ENCODE assay signal across 8 cellular contexts in the genomic region with DNA sequence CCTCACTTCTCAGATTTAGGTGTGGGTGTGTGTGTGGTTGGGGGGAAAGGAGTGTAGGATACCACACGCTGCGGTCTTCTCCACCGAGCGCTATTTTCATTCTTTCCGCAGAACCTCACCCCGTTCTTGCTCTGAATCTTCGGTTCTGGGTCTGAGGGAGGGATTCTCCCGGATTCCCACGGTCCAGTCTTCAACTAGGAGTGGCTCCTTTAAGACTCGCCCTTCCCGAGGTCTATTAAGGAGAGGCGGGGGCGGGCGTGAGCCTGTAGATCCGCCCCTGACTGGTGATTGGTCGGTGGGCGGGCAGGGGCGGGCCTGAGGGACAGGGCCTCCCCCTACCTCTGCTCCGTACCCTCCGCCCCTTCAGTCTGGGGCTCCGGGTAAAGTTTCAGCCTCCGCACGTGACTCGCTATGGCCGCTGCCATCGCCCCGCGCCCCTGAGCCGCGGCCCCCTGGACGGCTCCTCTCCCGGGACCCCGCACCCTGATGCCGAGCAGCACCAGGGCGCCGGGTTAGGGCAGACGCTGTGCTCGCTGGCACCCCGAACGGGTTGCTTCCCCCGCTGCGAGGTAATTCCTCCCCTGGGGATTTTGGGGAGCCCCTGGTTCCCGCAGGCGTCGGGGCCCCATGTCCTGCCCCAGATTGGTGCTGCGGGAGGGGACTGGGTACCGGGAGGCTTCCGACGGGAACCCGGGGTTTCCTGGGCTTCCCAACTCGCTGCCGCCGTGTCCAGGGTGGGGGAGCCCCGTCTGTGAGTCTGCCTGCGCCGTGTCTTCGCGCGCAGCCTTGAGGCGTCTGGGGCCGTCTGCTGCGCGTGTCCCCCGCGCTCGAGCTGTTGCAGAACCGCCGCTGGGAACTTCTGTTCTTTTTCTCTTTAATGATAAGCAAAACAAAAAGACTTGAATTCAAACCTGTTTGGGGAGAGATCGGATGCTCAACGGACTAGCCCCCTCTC. TPM values are rescaled to one million over a fixed set of nuclear protein-coding genes. Genes with fewer than 3 reads are reported as not detected.
DNase-seq lines count a peak whose midpoint lies in the region; ATAC-seq and TF ChIP-seq lines count a peak whose summit lies in the region.

No MANE protein-coding gene starts in this region.

- TF ChIP-seq CTCF in foreskin keratinocyte (conservative IDR thresholded peaks at IDR 0.05) (no peak), neural progenitor cell (IDR thresholded peaks at IDR 0.05) (no peak)

- H3K4me2 ChIP-seq in neural progenitor cell = peak overlapping the region; percentile 91

- H3K9me3 ChIP-seq in MG63 = no peaks in the 10 kb centered on the region
- H3K9me3 ChIP-seq in neural progenitor cell (ENCODE audit: low read depth) = no peaks in the 10 kb centered on the region
- H3K9me3 ChIP-seq in stomach smooth muscle (ENCODE audit: control insufficient read depth in 2 of 2, low read length in 2 of 2) = no peaks in the 10 kb centered on the region

- H3K27ac ChIP-seq in foreskin keratinocyte (peak overlapping the region; percentile 81), neural progenitor cell (no peak overlapping the region), stomach smooth muscle (ENCODE audit: low read length) (peak overlapping the region; percentile 84)

- H3F3A ChIP-seq in neural progenitor cell (ENCODE audit: low read depth) = peaks cover 23% of the 10 kb centered on the region

- H3K9ac ChIP-seq in neural progenitor cell (no peak overlapping the region), stomach smooth muscle (ENCODE audit: low read length in 2 of 2) (peak overlapping the region; percentile 68 to 86)

- peak overlapping the region; percentile 90 for H3K27ac Mint-ChIP-seq in neural progenitor cell

- no peaks in the 10 kb centered on the region for H3K9me3 Mint-ChIP-seq in neural progenitor cell

- peak; percentile 76 for ATAC-seq in foreskin keratinocyte

- H3K4me3 ChIP-seq in MG63 (peak overlapping the region; percentile 98), neural progenitor cell (peak overlapping the region; percentile 73), stomach smooth muscle (ENCODE audit: low read length in 2 of 2) (peak overlapping the region; percentile 85 to 90)

- peaks cover 7% of the 10 kb centered on the region for H3K27me3 Mint-ChIP-seq in neural progenitor cell (ENCODE audit: insufficient read depth, low read depth)

- H3K36me3 Mint-ChIP-seq in neural progenitor cell = no peaks in the 10 kb centered on the region

- H3K79me2 ChIP-seq in neural progenitor cell (ENCODE audit: low read depth) = peaks cover 21% of the 10 kb centered on the region

- H4K20me1 ChIP-seq in neural progenitor cell (ENCODE audit: low read depth) = peaks cover 52% of the 10 kb centered on the region

- H2AFZ ChIP-seq in neural progenitor cell (replicated peaks) = no peak overlapping the region

- peak overlapping the region; percentile 91 for H3K4me3 Mint-ChIP-seq in neural progenitor cell

- peaks cover 64% of the 10 kb centered on the region for H3K4me1 Mint-ChIP-seq in neural progenitor cell

- H3K27me3 ChIP-seq in MG63 (no peaks in the 10 kb centered on the region), foreskin keratinocyte (no peaks in the 10 kb centered on the region), neural progenitor cell (peaks cover 31% of the 10 kb centered on the region), stomach smooth muscle (ENCODE audit: control insufficient read depth in 1 of 2, insufficient read depth in 2 of 2, low read length in 2 of 2) (no peaks in the 10 kb centered on the region)

- DNase-seq in EH (ENCODE audit: low read depth) (peak; percentile 98), H4 (ENCODE audit: low spot score) (peak; percentile 93), MG63 (peak; percentile 97), SHP77 treated with DMSO at 0.1 percent for 48 hours (lab: John Stamatoyannopoulos, UW) (peak; percentile 77), activated gamma-delta T cell treated with Interleukin-2 at 50 U/mL for 16 hours (peak; percentile 89), foreskin keratinocyte (peak; percentile 86 to 91), neural progenitor cell (ENCODE audit: low spot score) (peak; percentile 98)

- H3K36me3 ChIP-seq in MG63 (peaks cover 7% of the 10 kb centered on the region), neural progenitor cell (no peaks in the 10 kb centered on the region), stomach smooth muscle (ENCODE audit: control insufficient read depth in 2 of 2, insufficient read depth in 2 of 2, low read length in 2 of 2) (no peaks in the 10 kb centered on the region)

- H3K4me1 ChIP-seq in foreskin keratinocyte (peaks cover 48% of the 10 kb centered on the region), neural progenitor cell (peaks cover 46% of the 10 kb centered on the region), stomach smooth muscle (ENCODE audit: control insufficient read depth, insufficient read depth, low read length) (peaks cover 91% of the 10 kb centered on the region)

RNA-seq across cellular contexts. Expression of a gene that starts 9.2 kb away (rescaled TPM):
- total RNA-seq in H4 (2014; rRNA removed; shearing (Covaris generic)) = 17.7 and 19.7 TPM in 2 replicates
- 8.9 and 11.2 TPM in 2 replicates for total RNA-seq in MG63 (2014; rRNA removed; shearing (Covaris generic); ENCODE audit: low replicate concordance)
- total RNA-seq in foreskin keratinocyte (26.4 and 28.4 TPM in 2 replicates), neural progenitor cell (ENCODE audit: low replicate concordance) (9.0 and 9.4 TPM in 2 replicates)
- polyA plus RNA-seq in foreskin keratinocyte = 21.6 and 22.4 TPM in 2 replicates

RNA-seq across cellular contexts. Expression of a gene that starts 30.5 kb away (rescaled TPM):
- total RNA-seq in H4 (2014; rRNA removed; shearing (Covaris generic)) = 48.0 and 62.5 TPM in 2 replicates
- 31.1 and 111 TPM in 2 replicates for total RNA-seq in MG63 (2014; rRNA removed; shearing (Covaris generic); ENCODE audit: low replicate concordance)
- total RNA-seq in foreskin keratinocyte (60.7 and 68.9 TPM in 2 replicates), neural progenitor cell (ENCODE audit: low replicate concordance) (54.6 and 65.3 TPM in 2 replicates)
- polyA plus RNA-seq in foreskin keratinocyte = 31.9 and 41.0 TPM in 2 replicates

RNA-seq across cellular contexts. Expression of a gene that starts 46.4 kb away (rescaled TPM):
- not detected in 2 replicates for total RNA-seq in H4 (2014; rRNA removed; shearing (Covaris generic))
- total RNA-seq in MG63 (2014; rRNA removed; shearing (Covaris generic); ENCODE audit: low replicate concordance) = not detected in 2 replicates
- total RNA-seq in foreskin keratinocyte (not detected in 2 replicates), neural progenitor cell (ENCODE audit: low replicate concordance) (not detected in 2 replicates)
- not detected in 2 replicates for polyA plus RNA-seq in foreskin keratinocyte
